In genomic region chr15:38514601-38515000, GRCh38 we compare ENCODE assay signal across 13 cellular contexts. TPM values are rescaled to one million over a fixed set of nuclear protein-coding genes. Genes with fewer than 3 reads are reported as not detected.
DNase-seq lines count a peak whose midpoint lies in the region; ATAC-seq, FAIRE-seq and TF ChIP-seq lines count a peak whose summit lies in the region.
"Had no signal": no experiment of that assay in that cellular context is flagged by ENCODE, and none has a peak within 500 bp of the region (broad histone marks: within the 10 kb centered on the region; RNA-seq: fewer than 3 reads in every experiment).

No MANE protein-coding gene starts in this region.

- H3K27ac Mint-ChIP-seq in endodermal cell, result no peak overlapping the region

- no peaks in the 10 kb centered on the region for H3K9me3 ChIP-seq in endodermal cell (ENCODE audit: control insufficient read depth, low read length)
- H3K9me3 ChIP-seq: MG63, pancreas had no signal

- no peaks in the 10 kb centered on the region for H3K9me3 Mint-ChIP-seq in endodermal cell

- no peaks in the 10 kb centered on the region for H3K27me3 Mint-ChIP-seq in endodermal cell (ENCODE audit: insufficient read depth)

- no peaks in the 10 kb centered on the region for H3K4me1 ChIP-seq in endodermal cell (ENCODE audit: control insufficient read depth, insufficient read depth, low read length)
- H3K4me1 ChIP-seq: pancreas had no signal

- no peak for TF ChIP-seq CTCF in endodermal cell (conservative IDR thresholded peaks at IDR 0.05)

- H3K36me3 ChIP-seq in endodermal cell (ENCODE audit: control insufficient read depth, insufficient read depth, low read length), result no peaks in the 10 kb centered on the region
- H3K36me3 ChIP-seq: MG63, pancreas had no signal

- H3K27me3 ChIP-seq in endodermal cell (ENCODE audit: control insufficient read depth, insufficient read depth, low read length, poor library complexity, severe bottlenecking), result no peaks in the 10 kb centered on the region
- H3K27me3 ChIP-seq: MG63, pancreas had no signal

- H3K9ac ChIP-seq in endodermal cell (ENCODE audit: extremely low read depth, low read length, poor library complexity, severe bottlenecking), result no peak overlapping the region

- no peak overlapping the region for H3K4me3 Mint-ChIP-seq in endodermal cell

- ATAC-seq in GM21390 (IDR thresholded peaks at IDR 0.05; ENCODE audit: unreplicated experiment) (peak; percentile 85), HG03439 (IDR thresholded peaks at IDR 0.05; ENCODE audit: unreplicated experiment) (peak; percentile 50), HG03045 (IDR thresholded peaks at IDR 0.05; ENCODE audit: unreplicated experiment) (no peak)
- ATAC-seq: pancreas had no signal

- no peak for TF ChIP-seq POLR2A in GM12892 (IDR thresholded peaks at IDR 0.05; ENCODE audit: low read depth, low read length)

- no peak overlapping the region for H3K27ac ChIP-seq in endodermal cell (ENCODE audit: low read depth, low read length)
- H3K27ac ChIP-seq: pancreas, RWPE1 had no signal

- DNase-seq in GM12892 (ENCODE audit: insufficient read length), result no peak
- DNase-seq in endodermal cell, result peak; percentile 68
- no peak for DNase-seq in T-helper 9 cell
- DNase-seq in NCI-H446 treated with DMSO at 0.1 percent for 48 hours (lab: John Stamatoyannopoulos, UW), result no peak
- no peak for DNase-seq in islet precursor cell
- DNase-seq: GOT3, MG63, pancreas had no signal

- H3K4me3 ChIP-seq in endodermal cell (ENCODE audit: low read length), result no peak overlapping the region
- H3K4me3 ChIP-seq: MG63, pancreas had no signal

- peaks cover 9% of the 10 kb centered on the region for H3K4me1 Mint-ChIP-seq in endodermal cell

- WGBS in endodermal cell (ENCODE audit: insufficient coverage in 1 of 2, insufficient read length in 1 of 2), 2 experiments, result 50 to 62% methylated on average over 1 to 2 of the region's 2 CpGs

- peaks cover 28% of the 10 kb centered on the region for H3K36me3 Mint-ChIP-seq in endodermal cell (ENCODE audit: low read depth)

- FAIRE-seq in GM12892 (lab: Jason Lieb, UNC), result peak; percentile 63
- FAIRE-seq: D721Med, pancreas had no signal

RNA-seq across cellular contexts. Expression of gene RASGRP1, which starts 50.0 kb away (rescaled TPM):
- 18.1 TPM for polyA plus RNA-seq in GM12892 (2012; ENCODE audit: missing spikeins)
- total RNA-seq in endodermal cell, result 1 to 10 TPM; 7.0 to 8.8 TPM
- polyA plus RNA-seq in endodermal cell (2013, experiment 1 of 2), result 5.4 TPM
- 5.1 TPM for polyA plus RNA-seq in endodermal cell (2013, experiment 2 of 2)
